Comparison of ENCODE assay signal across 8 cellular contexts in genomic region chr10:15096661-15097010, GRCh38. TPM values are rescaled to one million over a fixed set of nuclear protein-coding genes. Genes with fewer than 3 reads are reported as not detected.
DNase-seq lines count a peak whose midpoint lies in the region; ATAC-seq and TF ChIP-seq lines count a peak whose summit lies in the region.

No MANE protein-coding gene starts in this region.

- ATAC-seq in GM18907 (IDR thresholded peaks at IDR 0.05; ENCODE audit: unreplicated experiment) (peak; percentile 32), HG02943 (IDR thresholded peaks at IDR 0.05; ENCODE audit: low read depth, unreplicated experiment) (peak; percentile 23), HG03139 (IDR thresholded peaks at IDR 0.05; ENCODE audit: unreplicated experiment) (no peak)
- ATAC-seq in activated T-helper 17 cell treated with anti-CD3 and anti-CD28 coated beads, Interleukin-2, amount 50 U/mL, for 72 hours (replicated peaks), result peak; percentile 37

- TF ChIP-seq CTCF in suprapubic skin (IDR thresholded peaks at IDR 0.05) (no peak), GM10248 (IDR thresholded peaks at IDR 0.05; ENCODE audit: control extremely low read depth, extremely low read depth, low read depth, missing control alignments) (no peak)

- H3K9me3 Mint-ChIP-seq in activated T-helper 17 cell treated with anti-CD3 and anti-CD28 coated beads, Interleukin-2, amount 50 U/mL, for 72 hours, result no peaks in the 10 kb centered on the region
- no peaks in the 10 kb centered on the region for H3K9me3 Mint-ChIP-seq in immature natural killer cell

- no peak for TF ChIP-seq EP300 in suprapubic skin (IDR thresholded peaks at IDR 0.05)

- POLR2A ChIA-PET in GM10248 (lab: Yijun Ruan, JAX), result no interaction called here

- peak overlapping the region; percentile 97 for H3K27ac ChIP-seq in suprapubic skin

- H3K9me3 ChIP-seq in suprapubic skin, result no peaks in the 10 kb centered on the region

- H3K27ac Mint-ChIP-seq in activated T-helper 17 cell treated with anti-CD3 and anti-CD28 coated beads, Interleukin-2, amount 50 U/mL, for 72 hours, result peak overlapping the region; percentile 100
- peak overlapping the region; percentile 74 to 100 (median 92) for H3K27ac Mint-ChIP-seq in immature natural killer cell

- H3K4me1 Mint-ChIP-seq in activated T-helper 17 cell treated with anti-CD3 and anti-CD28 coated beads, Interleukin-2, amount 50 U/mL, for 72 hours, result peaks cover 20% of the 10 kb centered on the region
- peaks cover 31 to 43% of the 10 kb centered on the region in 2 donors for H3K4me1 Mint-ChIP-seq in immature natural killer cell

- peak overlapping the region; percentile 99 for H3K4me3 Mint-ChIP-seq in activated T-helper 17 cell treated with anti-CD3 and anti-CD28 coated beads, Interleukin-2, amount 50 U/mL, for 72 hours
- peak overlapping the region; percentile 88 to 99 (median 97) for H3K4me3 Mint-ChIP-seq in immature natural killer cell

- no peaks in the 10 kb centered on the region for H3K27me3 Mint-ChIP-seq in activated T-helper 17 cell treated with anti-CD3 and anti-CD28 coated beads, Interleukin-2, amount 50 U/mL, for 72 hours
- H3K27me3 Mint-ChIP-seq in immature natural killer cell (ENCODE audit: low read depth in 3 of 3), result peaks cover 16 to 20% (median 18%) of the 10 kb centered on the region in 3 donors

- DNase-seq in immature natural killer cell (no peak), suprapubic skin (ENCODE audit: low spot score in 2 of 2) (no peak), GM10248 (ENCODE audit: extremely low spot score) (no peak), Ammon's horn (ENCODE audit: low spot score) (no peak)

- peaks cover 26% of the 10 kb centered on the region for H3K4me1 ChIP-seq in suprapubic skin

- peaks cover 45% of the 10 kb centered on the region for H3K36me3 Mint-ChIP-seq in activated T-helper 17 cell treated with anti-CD3 and anti-CD28 coated beads, Interleukin-2, amount 50 U/mL, for 72 hours (ENCODE audit: low read depth)
- peaks cover 0 to 6% (median 0%) of the 10 kb centered on the region in 3 donors for H3K36me3 Mint-ChIP-seq in immature natural killer cell

- no peaks in the 10 kb centered on the region for H3K27me3 ChIP-seq in suprapubic skin

- WGBS in suprapubic skin, result 0% methylated on average over 11 of the region's 11 CpGs

- peaks cover 4% of the 10 kb centered on the region for H3K36me3 ChIP-seq in suprapubic skin

- CTCF ChIA-PET in GM10248 (lab: Yijun Ruan, JAX), result interaction anchor here (1.3 kb wide), 1 partner anchor 9 kb away, joined by 5 read pairs; no protein-coding TSS in a partner anchor

- H3K4me3 ChIP-seq in suprapubic skin, result peak overlapping the region; percentile 89

- no peak for TF ChIP-seq POLR2A in suprapubic skin (IDR thresholded peaks at IDR 0.05)

RNA-seq across cellular contexts. Expression of gene RPP38, which starts 0.5 kb away (rescaled TPM):
- total RNA-seq in activated T-helper 17 cell treated with anti-CD3 and anti-CD28 coated beads, Interleukin-2, amount 50 U/mL, for 72 hours, result 10 to 100 TPM in 1 of 2 donors, 1 to 10 TPM in 1; 9.3 to 18.3 TPM
- 10 to 100 TPM; 20.6 to 24.3 (median 22.2) TPM for polyA plus RNA-seq in immature natural killer cell
- 10 to 100 TPM; 11.8 to 21.1 (median 18.0) TPM for total RNA-seq in suprapubic skin

RNA-seq across cellular contexts. Expression of gene ACBD7, which starts 8.1 kb away (rescaled TPM):
- total RNA-seq in activated T-helper 17 cell treated with anti-CD3 and anti-CD28 coated beads, Interleukin-2, amount 50 U/mL, for 72 hours, result 1 to 10 TPM; 1.5 to 3.1 TPM
- polyA plus RNA-seq in immature natural killer cell, result not detected
- not detected for total RNA-seq in suprapubic skin

RNA-seq across cellular contexts. Expression of gene OLAH, which starts 52.9 kb away (rescaled TPM):
- 1 to 10 TPM; 1.3 to 6.6 TPM for total RNA-seq in activated T-helper 17 cell treated with anti-CD3 and anti-CD28 coated beads, Interleukin-2, amount 50 U/mL, for 72 hours
- polyA plus RNA-seq in immature natural killer cell, result not detected
- 1 to 10 TPM in 2 of 4 donors, under 1 TPM in 1, not detected in 1; 0.26 to 5.6 (median 5.3) TPM for total RNA-seq in suprapubic skin
